Comparison of ENCODE assay signal across 8 cellular contexts in genomic region chr12:6827982-6828670, GRCh38. TPM values are rescaled to one million over a fixed set of nuclear protein-coding genes. Genes with fewer than 3 reads are reported as not detected.
DNase-seq lines count a peak whose midpoint lies in the region; ATAC-seq and TF ChIP-seq lines count a peak whose summit lies in the region.

P3H3 (plus strand) TSS chr12:6828407; CDS start chr12:6828441, 34 bp downstream.

- peaks cover 3% of the 10 kb centered on the region; the same call in 1 of the 2 replicates for H3K4me1 ChIP-seq in H9 (ENCODE audit: insufficient read depth, low read length)
- H3K4me1 ChIP-seq in liver (ENCODE audit: control insufficient read depth in 4 of 4, insufficient read depth in 4 of 4, low read length in 3 of 4) = peaks cover 5 to 18% (median 12%) of the 10 kb centered on the region in 4 donors
- H3K4me1 ChIP-seq in stomach smooth muscle (ENCODE audit: control insufficient read depth, insufficient read depth, low read length) = peaks cover 35% of the 10 kb centered on the region

- peak within 1 kb of the TSS; percentile 82 for H3K14ac ChIP-seq in H9 (ENCODE audit: insufficient read depth, low read length)

- H3K36me3 ChIP-seq in liver (ENCODE audit: control insufficient read depth in 4 of 4, insufficient read depth in 3 of 4, low read depth in 1 of 4, low read length in 3 of 4) = no peaks in the 10 kb centered on the region
- peaks cover 8 to 12% of the 10 kb centered on the region in 2 donors for H3K36me3 ChIP-seq in stomach smooth muscle (ENCODE audit: control insufficient read depth in 2 of 2, insufficient read depth in 2 of 2, low read length in 2 of 2)

- H3K9me3 ChIP-seq in H9 (ENCODE audit: control insufficient read depth, low read depth, low read length) = no peaks in the 10 kb centered on the region
- H3K9me3 ChIP-seq in liver (ENCODE audit: control insufficient read depth in 4 of 4, low read length in 3 of 4) = no peaks in the 10 kb centered on the region
- no peaks in the 10 kb centered on the region for H3K9me3 ChIP-seq in stomach smooth muscle (ENCODE audit: control insufficient read depth in 2 of 2, low read length in 2 of 2)

- H3K36me3 Mint-ChIP-seq in H9 (ENCODE audit: insufficient read depth in 1 of 3, low read depth in 3 of 3) = peaks cover 28 to 36% (median 36%) of the 10 kb centered on the region in 3 experiments

- TF ChIP-seq CTCF in H9 (conservative IDR thresholded peaks at IDR 0.05) (peak; percentile 10; the same call in 2 of the 3 replicates), liver (IDR thresholded peaks at IDR 0.05; ENCODE audit: low read depth, low read length, missing input control) (no peak)

- peaks cover 14% of the 10 kb centered on the region for H3K23me2 ChIP-seq in H9 (ENCODE audit: insufficient read length, low read depth, low read length, poor library complexity, severe bottlenecking)

- H3K4me1 Mint-ChIP-seq in H9 = peaks cover 32 to 48% of the 10 kb centered on the region in 2 experiments

- H3K4me3 ChIP-seq in liver (ENCODE audit: low read depth in 1 of 3, low read length in 3 of 3) = peak within 1 kb of the TSS in 2 of 3 donors; percentile 53 to 62
- peak within 1 kb of the TSS; percentile 85 to 89 for H3K4me3 ChIP-seq in stomach smooth muscle (ENCODE audit: low read length in 2 of 2)

- no peak within 1 kb of the TSS for H4K91ac ChIP-seq in H9 (ENCODE audit: insufficient read length, low read depth, low read length)

- no peaks in the 10 kb centered on the region for H3K79me1 ChIP-seq in H9 (ENCODE audit: insufficient read depth, low read depth, low read length, poor library complexity, severe bottlenecking)

- H3K56ac ChIP-seq in H9 (ENCODE audit: insufficient read length, low read depth, low read length) = no peak within 1 kb of the TSS

- H4K8ac ChIP-seq in H9 (replicated peaks; ENCODE audit: insufficient read length, low read depth, low read length) = no peak within 1 kb of the TSS

- no peaks in the 10 kb centered on the region for H3K9me3 Mint-ChIP-seq in H9

- no peak within 1 kb of the TSS for H2BK5ac ChIP-seq in H9 (ENCODE audit: insufficient read length, low read length)

- no peak within 1 kb of the TSS for H3K4ac ChIP-seq in H9 (ENCODE audit: low read depth, low read length)

- H2BK120ac ChIP-seq in H9 (ENCODE audit: low read depth, low read length, poor library complexity, severe bottlenecking) = no peak within 1 kb of the TSS

- H3K79me2 ChIP-seq in H9 (ENCODE audit: insufficient read depth, low read length) = peaks cover 2% of the 10 kb centered on the region; the same call in 1 of the 2 replicates

- H3K9ac ChIP-seq in H9 (ENCODE audit: extremely low read depth, insufficient read length, low read length) (peak within 1 kb of the TSS; percentile 72), liver (ENCODE audit: low read depth in 1 of 2, low read length in 2 of 2) (no peak within 1 kb of the TSS), stomach smooth muscle (ENCODE audit: low read length in 2 of 2) (peak within 1 kb of the TSS; percentile 75 to 79)

- peak within 1 kb of the TSS; percentile 80 for H3K4me2 ChIP-seq in H9 (ENCODE audit: insufficient read depth, insufficient read length, low read length)

- WGBS in H9 (ENCODE audit: extremely low coverage, insufficient read length, low lambda C conversion rate) = no CpG with 5 or more reads among the region's 42 CpGs
- 3% methylated on average over 42 of the region's 42 CpGs for WGBS in liver

- peaks cover 23% of the 10 kb centered on the region for H3K27me3 Mint-ChIP-seq in H9 (ENCODE audit: low read depth)

- no peak within 1 kb of the TSS for H4K5ac ChIP-seq in H9 (ENCODE audit: insufficient read length, low read depth, low read length)

- peak within 1 kb of the TSS; percentile 97 to 98 (median 97) for H3K27ac Mint-ChIP-seq in H9

- H4K20me1 ChIP-seq in H9 (ENCODE audit: control insufficient read depth, insufficient read depth, insufficient read length) = peaks cover 6% of the 10 kb centered on the region

- no peak within 1 kb of the TSS for H2AFZ ChIP-seq in H9 (ENCODE audit: low read length)

- no peak within 1 kb of the TSS for H2BK20ac ChIP-seq in H9 (ENCODE audit: low read depth, low read length, poor library complexity, severe bottlenecking)

- peak within 1 kb of the TSS; percentile 74 for H3K18ac ChIP-seq in H9 (ENCODE audit: insufficient read length, low read depth, low read length)

- no peak within 1 kb of the TSS for H3T11ph ChIP-seq in H9 (ENCODE audit: low read length)

- H3K23ac ChIP-seq in H9 (ENCODE audit: insufficient read length, low read depth, low read length) = no peak within 1 kb of the TSS

- H3K27me3 ChIP-seq in H9 (ENCODE audit: insufficient read depth, low read length) (no peaks in the 10 kb centered on the region), liver (ENCODE audit: control insufficient read depth in 4 of 4, insufficient read depth in 4 of 4, low read length in 3 of 4) (peaks cover 0 to 2% (median 0%) of the 10 kb centered on the region in 4 donors), stomach smooth muscle (ENCODE audit: control insufficient read depth in 1 of 2, insufficient read depth in 2 of 2, low read length in 2 of 2) (peaks cover 0 to 4% of the 10 kb centered on the region in 2 donors)

- H3K27ac ChIP-seq in H9 (ENCODE audit: insufficient read length, low read depth, low read length) = no peak within 1 kb of the TSS
- no peak within 1 kb of the TSS for H3K27ac ChIP-seq in liver (ENCODE audit: low read depth in 1 of 2, low read length in 2 of 2)
- H3K27ac ChIP-seq in stomach smooth muscle (ENCODE audit: low read length) = peak within 1 kb of the TSS; percentile 67

- H2BK12ac ChIP-seq in H9 (ENCODE audit: insufficient read length, low read depth, low read length) = no peak within 1 kb of the TSS

- TF ChIP-seq RAD21 in liver (IDR thresholded peaks at IDR 0.05) = no peak

- DNase-seq in AG08396 (ENCODE audit: low spot score) (peak; percentile 77), H9 (peak; percentile 73), RPMI7951 (ENCODE audit: low read depth) (peak; percentile 48), dermis microvascular lymphatic vessel endothelial cell (ENCODE audit: low read depth in 2 of 2) (peak in 1 of 2 donors; percentile 39), NOMO-1 (lab: John Stamatoyannopoulos, UW; ENCODE audit: unreplicated experiment in 2 of 2) (no peak)

- peak within 1 kb of the TSS; percentile 97 to 99 for H3K4me3 Mint-ChIP-seq in H9

- no peak for ATAC-seq in HG03460 (IDR thresholded peaks at IDR 0.05; ENCODE audit: unreplicated experiment)

- no peak within 1 kb of the TSS for H2BK15ac ChIP-seq in H9 (ENCODE audit: low read depth, low read length)

- H2AK5ac ChIP-seq in H9 (ENCODE audit: insufficient read length, low read length) = no peak within 1 kb of the TSS

TF ChIP-seq in liver, 16 proteins besides CTCF, POLR2A, EP300 and RAD21:
- no peak for TF ChIP-seq GABPA (IDR thresholded peaks at IDR 0.05 in 1 of 2, conservative IDR thresholded peaks at IDR 0.05 in 1 of 2)
- no peak for TF ChIP-seq JUND (IDR thresholded peaks at IDR 0.05)
- no peak for TF ChIP-seq NR2F2 (IDR thresholded peaks at IDR 0.05)
- TF ChIP-seq REST (IDR thresholded peaks at IDR 0.05) = no peak
- no peak for TF ChIP-seq EGR1 (IDR thresholded peaks at IDR 0.05; ENCODE audit: low read depth in 2 of 2)
- no peak for TF ChIP-seq RXRA (IDR thresholded peaks at IDR 0.05)
- no peak for TF ChIP-seq FOXA1 (IDR thresholded peaks at IDR 0.05)
- no peak for TF ChIP-seq HNF4G (IDR thresholded peaks at IDR 0.05)
- TF ChIP-seq YY1 (IDR thresholded peaks at IDR 0.05) = no peak
- no peak for TF ChIP-seq HNF4A (conservative IDR thresholded peaks at IDR 0.05)
- TF ChIP-seq ZBTB33 (IDR thresholded peaks at IDR 0.05) = no peak
- TF ChIP-seq FOXA2 (IDR thresholded peaks at IDR 0.05) = no peak
- TF ChIP-seq SP1 (IDR thresholded peaks at IDR 0.05) = no peak

RNA-seq across cellular contexts. Expression of gene P3H3, which starts in this region (rescaled TPM):
- total RNA-seq in H9 (2021) = 55.0 and 60.2 TPM in 2 replicates
- 26.9 and 27.3 TPM in 2 replicates for total RNA-seq in RPMI7951 (2014; rRNA removed; shearing (Covaris generic))
- total RNA-seq in dermis microvascular lymphatic vessel endothelial cell = 18.2 and 22.6 TPM in 2 replicates
- 1 to 10 TPM; 1.5 to 1.9 TPM for total RNA-seq in liver
- 1 to 10 TPM in 1 of 2 donors, under 1 TPM in 1; 0.42 to 1.7 TPM for polyA plus RNA-seq in liver

Comparison
In these comparisons a context has a peak if more than half of its experiments do, and no peak if none do; other contexts are left out.
1. DNase-seq: peak in AG08396 (single experiment), H9 (single experiment) and RPMI7951 (single experiment); none in NOMO-1 (0 of 2).
2. H3K9ac ChIP-seq: peak in H9 (single experiment) and stomach smooth muscle (2 of 2); none in liver (0 of 2).